8 cellular contexts compared by ENCODE assay signal in genomic region chr16:20799599-20799998, GRCh38. TPM values are rescaled to one million over a fixed set of nuclear protein-coding genes. Genes with fewer than 3 reads are reported as not detected.
DNase-seq lines count a peak whose midpoint lies in the region; ATAC-seq and TF ChIP-seq lines count a peak whose summit lies in the region.

No MANE protein-coding gene starts in this region.

- ATAC-seq in HG02763 (IDR thresholded peaks at IDR 0.05; ENCODE audit: unreplicated experiment), result no peak
- no peak for ATAC-seq in GM18907 (IDR thresholded peaks at IDR 0.05; ENCODE audit: unreplicated experiment)

- peak; percentile 29 for DNase-seq in GM12865 (ENCODE audit: low read depth)
- peak; percentile 5 for DNase-seq in NCI-H446 treated with DMSO at 0.1 percent for 48 hours (lab: John Stamatoyannopoulos, UW)
- DNase-seq in dermis microvascular lymphatic vessel endothelial cell (ENCODE audit: low read depth in 2 of 2), result peak; percentile 22 to 36
- DNase-seq in retinal pigment epithelial cell (ENCODE audit: low read depth), result no peak
- DNase-seq in amygdala (lab: John Stamatoyannopoulos, UW), result no peak
- no peak for DNase-seq in NCI-H1092 treated with DMSO at 0.1 percent for 48 hours (lab: John Stamatoyannopoulos, UW)

- TF ChIP-seq CTCF in GM12865 (IDR thresholded peaks at IDR 0.05; ENCODE audit: insufficient read depth, low read depth, low read length, missing control alignments) (peak; percentile 40), retinal pigment epithelial cell (conservative IDR thresholded peaks at IDR 0.05; ENCODE audit: low read depth, low read length) (peak; percentile 56)

- H3K4me3 ChIP-seq in GM12865 (ENCODE audit: low read depth, low read length) (no peak overlapping the region), retinal pigment epithelial cell (ENCODE audit: low read length) (no peak overlapping the region)

RNA-seq across cellular contexts. Expression of gene ERI2, which starts 6.7 kb away (rescaled TPM):
- 7.8 and 9.2 TPM in 2 replicates for total RNA-seq in dermis microvascular lymphatic vessel endothelial cell

RNA-seq across cellular contexts. Expression of gene REXO5, which starts 6.7 kb away (rescaled TPM):
- 2.7 and 2.9 TPM in 2 replicates for total RNA-seq in dermis microvascular lymphatic vessel endothelial cell

RNA-seq across cellular contexts. Expression of gene ACSM3, which starts 35.8 kb away (rescaled TPM):
- total RNA-seq in dermis microvascular lymphatic vessel endothelial cell, result 0.13 TPM in 2 replicates

RNA-seq across cellular contexts. Expression of gene THUMPD1, which starts 58.0 kb away (rescaled TPM):
- 57.3 and 82.7 TPM in 2 replicates for total RNA-seq in dermis microvascular lymphatic vessel endothelial cell

Comparison
In these comparisons a context has a peak if more than half of its experiments do, and no peak if none do; other contexts are left out.
1. DNase-seq: peak in GM12865 (single experiment), NCI-H446 treated with DMSO at 0.1 percent for 48 hours (single experiment) and dermis microvascular lymphatic vessel endothelial cell (2 of 2); none in retinal pigment epithelial cell (single experiment), amygdala (0 of 56) and NCI-H1092 treated with DMSO at 0.1 percent for 48 hours (single experiment).